In the genomic region with DNA sequence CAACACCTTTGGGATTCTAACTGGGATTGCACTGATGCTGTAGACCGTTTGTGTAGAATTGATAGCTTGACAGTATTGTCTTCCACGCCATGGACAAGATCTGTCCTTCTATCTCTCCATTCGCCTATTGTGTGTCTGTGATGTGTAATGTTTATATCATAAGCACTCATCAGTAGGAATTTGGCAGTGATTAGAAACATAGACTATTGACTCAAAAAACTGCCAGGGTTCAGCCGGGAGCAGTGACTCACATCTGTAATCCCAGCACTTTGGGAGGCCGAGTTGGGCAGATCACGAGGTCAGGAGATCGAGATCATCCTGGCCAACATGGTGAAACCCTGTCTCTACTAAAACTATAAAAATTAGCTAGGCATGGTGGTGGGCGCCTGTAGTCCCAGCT, we compare ENCODE assay signal across 9 cellular contexts. TPM values are rescaled to one million over a fixed set of nuclear protein-coding genes. Genes with fewer than 3 reads are reported as not detected.
A peak's percentile ranks its signal among the peaks of the same experiment; 100 is the strongest.
DNase-seq lines count a peak whose midpoint lies in the region; ATAC-seq, FAIRE-seq and TF ChIP-seq lines count a peak whose summit lies in the region.
"Not testable (repeated sequence)": the region's sequence is repeated elsewhere in the genome, so short reads cannot be mapped to it uniquely, and the experiment has no call there.
"Had no signal": no experiment of that assay in that cellular context is flagged by ENCODE, and none has a peak within 500 bp of the region (broad histone marks: within the 10 kb centered on the region; RNA-seq: fewer than 3 reads in every experiment).

No MANE protein-coding gene starts in this region.

- CTCF ChIA-PET in A549 (lab: Yijun Ruan, JAX); CD8-positive, alpha-beta T cell (lab: Charles Lee): not testable (repeated sequence)

- not testable (repeated sequence) for FAIRE-seq in A549 (lab: Jason Lieb, UNC)

- H3K27me3 ChIP-seq in CD8-positive, alpha-beta T cell (ENCODE audit: insufficient read depth, low read length); SJSA1 (replicated peaks): not testable (repeated sequence)

- not testable (repeated sequence) for TF ChIP-seq POLR2A in A549 (IDR thresholded peaks at IDR 0.05; ENCODE audit: low read length)

- H3K4me3 Mint-ChIP-seq in CD8-positive, alpha-beta T cell: peak overlapping the region; percentile 58
- H3K4me3 Mint-ChIP-seq in activated T-helper 17 cell treated with anti-CD3 and anti-CD28 coated beads, Interleukin-2, amount 50 U/mL, for 72 hours: peak overlapping the region; percentile 64
- peak overlapping the region; percentile 79 for H3K4me3 Mint-ChIP-seq in natural killer cell treated with Interleukin-12 subunit alpha and Interleukin-12 subunit beta and Interleukin-15 and Interleukin-18, amount 100 ng/mL, for 72 hours

- TF ChIP-seq EP300 in A549 (IDR thresholded peaks at IDR 0.05): not testable (repeated sequence)

- H3K4me1 ChIP-seq in A549 (peaks cover 48% of the 10 kb centered on the region), SJSA1 (replicated peaks) (peaks cover 22% of the 10 kb centered on the region)
- peaks cover 78% of the 10 kb centered on the region for H3K4me1 ChIP-seq in CD8-positive, alpha-beta T cell (ENCODE audit: insufficient read depth, low read length)

- POLR2A ChIA-PET in A549 (lab: Yijun Ruan, JAX); CD8-positive, alpha-beta T cell (lab: Charles Lee): not testable (repeated sequence)

- peak overlapping the region; percentile 88 for H3K27ac Mint-ChIP-seq in CD8-positive, alpha-beta T cell
- H3K27ac Mint-ChIP-seq in activated T-helper 17 cell treated with anti-CD3 and anti-CD28 coated beads, Interleukin-2, amount 50 U/mL, for 72 hours: not testable (repeated sequence)
- H3K27ac Mint-ChIP-seq in natural killer cell treated with Interleukin-12 subunit alpha and Interleukin-12 subunit beta and Interleukin-15 and Interleukin-18, amount 100 ng/mL, for 72 hours: peak overlapping the region; percentile 90 to 100

- peaks cover 78% of the 10 kb centered on the region for H3K4me1 Mint-ChIP-seq in CD8-positive, alpha-beta T cell (ENCODE audit: low read depth)
- H3K4me1 Mint-ChIP-seq in activated T-helper 17 cell treated with anti-CD3 and anti-CD28 coated beads, Interleukin-2, amount 50 U/mL, for 72 hours: peaks cover 14% of the 10 kb centered on the region
- peaks cover 71 to 78% of the 10 kb centered on the region in 2 donors for H3K4me1 Mint-ChIP-seq in natural killer cell treated with Interleukin-12 subunit alpha and Interleukin-12 subunit beta and Interleukin-15 and Interleukin-18, amount 100 ng/mL, for 72 hours (ENCODE audit: low read depth in 2 of 2)

- not testable (repeated sequence) for TF ChIP-seq CTCF in A549 (IDR thresholded peaks at IDR 0.05); CD8-positive, alpha-beta T cell (IDR thresholded peaks at IDR 0.05); cardiac fibroblast (IDR thresholded peaks at IDR 0.05; ENCODE audit: low read depth, low read length); fibroblast of the aortic adventitia (IDR thresholded peaks at IDR 0.05; ENCODE audit: insufficient read depth, low read length)

- intact Hi-C loops in CD8-positive, alpha-beta T cell (cut with DNase I, micrococcal nuclease): not testable (repeated sequence)

- peak overlapping the region in 1 of 2 experiments; percentile 74; a peak in 3 of 6 replicates for H3K27ac ChIP-seq in A549
- H3K27ac ChIP-seq in CD8-positive, alpha-beta T cell (ENCODE audit: low read depth, low read length); SJSA1: not testable (repeated sequence)

- not testable (repeated sequence) for H3K27me3 Mint-ChIP-seq in CD8-positive, alpha-beta T cell (ENCODE audit: low read depth); activated T-helper 17 cell treated with anti-CD3 and anti-CD28 coated beads, Interleukin-2, amount 50 U/mL, for 72 hours; natural killer cell treated with Interleukin-12 subunit alpha and Interleukin-12 subunit beta and Interleukin-15 and Interleukin-18, amount 100 ng/mL, for 72 hours

- not testable (repeated sequence) for H3K36me3 Mint-ChIP-seq in CD8-positive, alpha-beta T cell; activated T-helper 17 cell treated with anti-CD3 and anti-CD28 coated beads, Interleukin-2, amount 50 U/mL, for 72 hours (ENCODE audit: low read depth); natural killer cell treated with Interleukin-12 subunit alpha and Interleukin-12 subunit beta and Interleukin-15 and Interleukin-18, amount 100 ng/mL, for 72 hours

- peak overlapping the region; percentile 33 for H3K4me2 ChIP-seq in A549

- WGBS in A549 (ENCODE audit: missing lambda C conversion rate): 27% methylated on average over 8 of the region's 8 CpGs

- peak in 1 of 2 experiments; percentile 43 for DNase-seq in A549 (ENCODE audit: low read depth in 1 of 2, low spot score in 1 of 2)
- DNase-seq in CD8-positive, alpha-beta T cell; natural killer cell treated with Interleukin-12 subunit alpha and Interleukin-12 subunit beta and Interleukin-15 and Interleukin-18, amount 100 ng/mL, for 72 hours (ENCODE audit: low spot score): not testable (repeated sequence)
- peak; percentile 27 for DNase-seq in HS-27A (ENCODE audit: low read depth)
- DNase-seq in SJSA1 (ENCODE audit: low read depth in 1 of 2, low spot score in 2 of 2): peak; percentile 34 to 57
- DNase-seq in cardiac fibroblast (ENCODE audit: low read depth in 2 of 2): peak; percentile 56 to 81
- peak; percentile 79 for DNase-seq in fibroblast of the aortic adventitia (ENCODE audit: low read depth)

- H3K36me3 ChIP-seq in CD8-positive, alpha-beta T cell (ENCODE audit: insufficient read depth, low read length); SJSA1: not testable (repeated sequence)

- not testable (repeated sequence) for H3K4me3 ChIP-seq in A549; CD8-positive, alpha-beta T cell (ENCODE audit: low read depth, low read length); SJSA1; cardiac fibroblast (replicated peaks in 1 of 2; ENCODE audit: low read depth in 2 of 2, low read length in 2 of 2); fibroblast of the aortic adventitia (ENCODE audit: low read depth, low read length)

- not testable (repeated sequence) for H3K9me3 ChIP-seq in A549; CD8-positive, alpha-beta T cell (ENCODE audit: low read length); SJSA1 (replicated peaks)

- H3K9me3 Mint-ChIP-seq in CD8-positive, alpha-beta T cell; activated T-helper 17 cell treated with anti-CD3 and anti-CD28 coated beads, Interleukin-2, amount 50 U/mL, for 72 hours; natural killer cell treated with Interleukin-12 subunit alpha and Interleukin-12 subunit beta and Interleukin-15 and Interleukin-18, amount 100 ng/mL, for 72 hours: not testable (repeated sequence)

- ATAC-seq in A549: peak in 1 of 2 experiments; percentile 8; a peak in 1 of 6 replicates
- not testable (repeated sequence) for ATAC-seq in CD8-positive, alpha-beta T cell; activated T-helper 17 cell treated with anti-CD3 and anti-CD28 coated beads, Interleukin-2, amount 50 U/mL, for 72 hours (replicated peaks); natural killer cell treated with Interleukin-12 subunit alpha and Interleukin-12 subunit beta and Interleukin-15 and Interleukin-18, amount 100 ng/mL, for 72 hours

- TF ChIP-seq RAD21 in A549 (conservative IDR thresholded peaks at IDR 0.05 in 1 of 2, IDR thresholded peaks at IDR 0.05 in 1 of 2): not testable (repeated sequence)

TF ChIP-seq in A549, 52 proteins besides CTCF, POLR2A, EP300 and RAD21:
- not testable (repeated sequence) for TF ChIP-seq FOSL2 (IDR thresholded peaks at IDR 0.05)
- TF ChIP-seq FOSL2 (CRISPR knock-in tag; IDR thresholded peaks at IDR 0.05): peak; percentile 68
TF ChIP-seq in A549: peak in this region for 1; not testable (repeated sequence) for 51.

RNA-seq across cellular contexts. Expression of a gene that starts 22.6 kb away (rescaled TPM):
- polyA plus RNA-seq in A549 (2011; rRNA removed) (5.6 and 8.1 TPM in 2 replicates), A549 (2017; fragmentation: RNase III; extraction: RNeasy Plus Mini Kit Qiagen cat#74134 plus additional on column Dnase treatment) (14.5 to 17.6 TPM (median 15.7 TPM) in 3 replicates)
- polyA plus RNA-seq in A549 (2012; cell fraction: cytosol; rRNA removed): 10.2 and 14.2 TPM in 2 replicates
- 14.1 and 18.1 TPM in 2 replicates for polyA plus RNA-seq in A549 (2012; cell fraction: nucleus; rRNA removed)
- 12.7 and 15.4 TPM in 2 replicates for polyA minus RNA-seq in A549 (2011; rRNA and poly(A)+ RNA removed)
- total RNA-seq in CD8-positive, alpha-beta T cell: 10 to 100 TPM; 82.4 to 82.7 TPM
- total RNA-seq in SJSA1 (2014; rRNA removed; shearing (Covaris generic)): 0.38 and 0.55 TPM in 2 replicates
- total RNA-seq in activated T-helper 17 cell treated with anti-CD3 and anti-CD28 coated beads, Interleukin-2, amount 50 U/mL, for 72 hours: 10 to 100 TPM; 14.1 to 24.1 TPM
- total RNA-seq in fibroblast of the aortic adventitia (ENCODE audit: low replicate concordance): 5.7 and 7.2 TPM in 2 replicates
- total RNA-seq in natural killer cell treated with Interleukin-12 subunit alpha and Interleukin-12 subunit beta and Interleukin-15 and Interleukin-18, amount 100 ng/mL, for 72 hours: 100 to 1,000 TPM; 151 to 202 TPM
- total RNA-seq: SJCRH30 had no signal
